ENCODE assay signal across 8 cellular contexts in the genomic region with DNA sequence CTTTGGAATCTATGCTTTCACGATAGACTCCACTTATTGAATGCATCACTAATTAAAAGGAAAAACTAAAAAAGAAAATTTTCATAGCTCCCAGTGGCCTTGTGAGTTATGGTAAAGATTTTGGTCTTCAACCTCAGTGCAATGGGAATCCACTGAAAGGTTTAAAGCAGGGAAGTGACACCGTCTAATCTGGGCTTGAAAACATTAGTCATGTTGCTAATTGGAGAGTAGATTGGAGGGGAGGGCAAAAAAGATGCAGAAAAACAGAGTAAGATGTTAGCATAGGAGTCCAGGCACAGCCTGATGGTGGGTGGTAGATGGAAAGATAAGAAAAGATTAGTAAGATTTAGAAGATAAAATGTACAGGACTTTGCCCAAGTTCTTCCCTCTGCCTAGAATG.
"Had no signal": no experiment of that assay in that cellular context is flagged by ENCODE, and none has a peak within 500 bp of the region (broad histone marks: within the 10 kb centered on the region; RNA-seq: fewer than 3 reads in every experiment).

No MANE protein-coding gene starts in this region.

- ATAC-seq: HCT116, HepG2 had no signal

- H3K27ac ChIP-seq: GM23248, HL-60 had no signal

- H2AFZ ChIP-seq: GM23248 had no signal

- H3K4me1 ChIP-seq: HAP-1 had no signal

- H3K36me3 ChIP-seq: HAP-1 had no signal

- H3K9ac ChIP-seq: GM23248 had no signal

- DNase-seq: GM23248, GOT3, H7, HFFc6 had no signal

- H3K4me3 ChIP-seq: GM23248, HAP-1 had no signal

- H3K9me3 ChIP-seq: HAP-1 had no signal
